ENCODE assay signal across 18 cellular contexts in the genomic region with DNA sequence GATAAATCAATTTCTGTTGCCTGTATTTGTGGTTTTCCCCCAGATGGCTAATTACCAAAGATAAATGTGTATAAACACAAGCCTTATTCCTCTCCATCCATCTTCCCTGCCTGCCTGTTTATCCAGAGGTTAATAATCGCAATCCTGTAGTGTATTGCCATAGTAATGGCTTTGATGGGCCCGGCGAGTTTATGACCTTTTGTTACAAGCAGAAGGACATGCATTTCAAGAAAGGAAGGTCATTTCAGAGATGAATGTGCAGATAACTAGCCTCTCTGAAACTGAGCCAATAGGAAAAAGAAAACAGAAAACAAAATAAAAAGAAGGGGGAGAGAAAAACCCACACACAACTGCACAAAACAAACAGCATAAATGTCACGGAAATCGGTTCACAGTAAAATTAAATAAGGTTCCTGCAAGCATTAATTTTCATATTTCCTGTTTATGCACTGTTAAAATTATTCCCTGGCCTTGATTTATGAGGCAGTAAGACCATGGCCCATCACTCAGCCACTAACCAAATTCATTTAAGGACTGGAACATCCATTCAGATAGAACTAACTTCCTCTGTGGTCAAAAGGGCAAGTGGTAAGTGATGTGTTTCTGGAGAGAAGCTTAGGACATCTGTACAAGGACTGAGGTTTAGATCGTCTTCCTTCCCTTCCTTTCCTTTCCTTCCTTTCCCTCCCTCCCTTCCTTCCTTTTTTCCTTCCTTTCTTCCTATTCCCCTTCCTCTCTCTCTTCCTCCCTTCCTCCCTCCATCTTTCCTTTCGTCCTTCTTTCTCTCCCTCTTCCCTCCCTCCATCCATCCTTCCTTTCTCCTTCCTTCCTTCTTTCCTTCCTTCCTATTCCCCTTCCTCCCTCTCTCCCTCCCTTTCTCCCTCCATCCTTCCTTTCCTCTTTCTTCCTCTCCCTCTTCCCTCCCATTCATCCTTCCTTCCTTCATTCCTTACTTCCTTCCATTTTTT.
A peak's percentile ranks its signal among the peaks of the same experiment; 100 is the strongest.
DNase-seq lines count a peak whose midpoint lies in the region; ATAC-seq, FAIRE-seq and TF ChIP-seq lines count a peak whose summit lies in the region.
"Had no signal": no experiment of that assay in that cellular context is flagged by ENCODE, and none has a peak within 500 bp of the region (broad histone marks: within the 10 kb centered on the region; RNA-seq: fewer than 3 reads in every experiment).

No MANE protein-coding gene starts in this region.

- ATAC-seq in A549 (no peak), GM21526 (IDR thresholded peaks at IDR 0.05; ENCODE audit: low FRiP score, unreplicated experiment) (no peak)
- no peak for ATAC-seq in natural killer cell treated with Interleukin-12 subunit alpha and Interleukin-12 subunit beta and Interleukin-15 and Interleukin-18, amount 100 ng/mL, for 72 hours
- ATAC-seq: GM23338 had no signal

- POLR2A ChIA-PET in A549 (lab: Yijun Ruan, JAX), result no interaction called here

- peaks cover 22% of the 10 kb centered on the region for H3K9me3 Mint-ChIP-seq in natural killer cell treated with Interleukin-12 subunit alpha and Interleukin-12 subunit beta and Interleukin-15 and Interleukin-18, amount 100 ng/mL, for 72 hours

- DNase-seq in A549 (ENCODE audit: low read depth in 1 of 2, low spot score in 1 of 2), result peak in 1 of 2 experiments; percentile 20
- DNase-seq in H7, result peak; percentile 4
- DNase-seq in NCI-H1930 (lab: John Stamatoyannopoulos, UW), result peak; percentile 67 to 73
- peak in 6 of 7 donors; percentile 31 to 68 (median 60) for DNase-seq in adrenal gland
- no peak for DNase-seq in NOMO-1 (lab: John Stamatoyannopoulos, UW; ENCODE audit: unreplicated experiment in 2 of 2)
- DNase-seq in natural killer cell treated with Interleukin-12 subunit alpha and Interleukin-12 subunit beta and Interleukin-15 and Interleukin-18, amount 100 ng/mL, for 72 hours (ENCODE audit: low spot score), result no peak
- no peak for DNase-seq in NCI-H1048 (lab: John Stamatoyannopoulos, UW)
- DNase-seq: AML-193; CD4-positive, CD25-positive, alpha-beta regulatory T cell; Kasumi-1; NCI-H187 treated with DMSO at 0.1 percent for 48 hours; NCI-H2227 treated with DMSO at 0.1 percent for 48 hours; NCI-H526; PC-9 had no signal

- peaks cover 7% of the 10 kb centered on the region for H3K27me3 ChIP-seq in H7 (ENCODE audit: control insufficient read depth, insufficient read depth, low read length)
- H3K27me3 ChIP-seq in adrenal gland, result no peaks in the 10 kb centered on the region

- TF ChIP-seq POLR2A in A549 (IDR thresholded peaks at IDR 0.05; ENCODE audit: low read length) (no peak), adrenal gland (IDR thresholded peaks at IDR 0.05) (no peak)

- H3K36me3 Mint-ChIP-seq in natural killer cell treated with Interleukin-12 subunit alpha and Interleukin-12 subunit beta and Interleukin-15 and Interleukin-18, amount 100 ng/mL, for 72 hours, result peaks cover 6% of the 10 kb centered on the region
- H3K36me3 Mint-ChIP-seq: CD4-positive, CD25-positive, alpha-beta regulatory T cell had no signal

- no peak overlapping the region for H3K4me3 Mint-ChIP-seq in natural killer cell treated with Interleukin-12 subunit alpha and Interleukin-12 subunit beta and Interleukin-15 and Interleukin-18, amount 100 ng/mL, for 72 hours
- H3K4me3 Mint-ChIP-seq: CD4-positive, CD25-positive, alpha-beta regulatory T cell; GM23338 had no signal

- H3K4me2 ChIP-seq in A549, result peak overlapping the region; percentile 27
- H3K4me2 ChIP-seq: GM23338, PC-9 had no signal

- no peak overlapping the region for H3K27ac Mint-ChIP-seq in natural killer cell treated with Interleukin-12 subunit alpha and Interleukin-12 subunit beta and Interleukin-15 and Interleukin-18, amount 100 ng/mL, for 72 hours
- H3K27ac Mint-ChIP-seq: CD4-positive, CD25-positive, alpha-beta regulatory T cell; GM23338 had no signal

- H3K27ac ChIP-seq in A549 (no peak overlapping the region), adrenal gland (peak overlapping the region in 1 of 5 donors; percentile 43)
- H3K27ac ChIP-seq: PC-9, SK-N-MC had no signal

- 35% methylated on average over 7 of the region's 7 CpGs for WGBS in A549 (ENCODE audit: missing lambda C conversion rate)
- WGBS in adrenal gland, 4 donors, result 17 to 21% (median 18%) methylated on average over 7 of the region's 7 CpGs

- no peak for TF ChIP-seq EP300 in A549 (IDR thresholded peaks at IDR 0.05)

- H3K4me3 ChIP-seq in A549, result no peak overlapping the region
- H3K4me3 ChIP-seq in H7 (ENCODE audit: insufficient read depth, low read depth, low read length), result no peak overlapping the region
- no peak overlapping the region for H3K4me3 ChIP-seq in adrenal gland
- H3K4me3 ChIP-seq: GM23338, PC-9, SK-N-MC had no signal

- H3K4me1 ChIP-seq in A549, result peaks cover 6% of the 10 kb centered on the region
- H3K4me1 ChIP-seq in adrenal gland (replicated peaks in 1 of 2), result peaks cover 5 to 11% of the 10 kb centered on the region in 2 donors

- CTCF ChIA-PET in A549 (lab: Yijun Ruan, JAX), result no interaction called here

- H3K36me3 ChIP-seq in H7 (replicated peaks; ENCODE audit: control insufficient read depth, insufficient read depth, low read length), result no peaks in the 10 kb centered on the region
- H3K36me3 ChIP-seq in adrenal gland (replicated peaks in 1 of 2), result no peaks in the 10 kb centered on the region

- H3K4me1 Mint-ChIP-seq in natural killer cell treated with Interleukin-12 subunit alpha and Interleukin-12 subunit beta and Interleukin-15 and Interleukin-18, amount 100 ng/mL, for 72 hours (ENCODE audit: low read depth in 2 of 2), result no peaks in the 10 kb centered on the region
- H3K4me1 Mint-ChIP-seq: CD4-positive, CD25-positive, alpha-beta regulatory T cell; GM23338 had no signal

- no peak for FAIRE-seq in A549 (lab: Jason Lieb, UNC)
- FAIRE-seq: D721Med had no signal

- intact Hi-C loops in adrenal gland (cut with DNase I), result no loop called here

- no peak for TF ChIP-seq RAD21 in A549 (conservative IDR thresholded peaks at IDR 0.05 in 1 of 2, IDR thresholded peaks at IDR 0.05 in 1 of 2)

- H3K27me3 Mint-ChIP-seq in natural killer cell treated with Interleukin-12 subunit alpha and Interleukin-12 subunit beta and Interleukin-15 and Interleukin-18, amount 100 ng/mL, for 72 hours, result no peaks in the 10 kb centered on the region
- H3K27me3 Mint-ChIP-seq: CD4-positive, CD25-positive, alpha-beta regulatory T cell had no signal

- H3K9me3 ChIP-seq in A549, result peaks cover 5% of the 10 kb centered on the region; the same call in 2 of the 3 replicates
- H3K9me3 ChIP-seq in adrenal gland (replicated peaks in 1 of 3), result no peaks in the 10 kb centered on the region

- TF ChIP-seq CTCF in A549 (IDR thresholded peaks at IDR 0.05) (no peak), adrenal gland (IDR thresholded peaks at IDR 0.05) (no peak)

TF ChIP-seq in A549, 52 proteins besides CTCF, POLR2A, EP300 and RAD21:
- no peak for TF ChIP-seq MAZ (IDR thresholded peaks at IDR 0.05; ENCODE audit: borderline replicate concordance, low read depth, low read length)
- peak; percentile 57; the same call in 1 of the 2 replicates for TF ChIP-seq GATA3 (IDR thresholded peaks at IDR 0.05; ENCODE audit: borderline replicate concordance)
- no peak for TF ChIP-seq EHMT2 (IDR thresholded peaks at IDR 0.05; ENCODE audit: low read depth)
TF ChIP-seq in A549: peak in this region for 1.

Comparison
In these comparisons a context has a peak if more than half of its experiments do, and no peak if none do; other contexts are left out.
1. DNase-seq: peak in H7 (single experiment), NCI-H1930 (2 of 2) and adrenal gland (6 of 7); none in NOMO-1 (0 of 2), natural killer cell treated with Interleukin-12 subunit alpha and Interleukin-12 subunit beta and Interleukin-15 and Interleukin-18, amount 100 ng/mL, for 72 hours (single experiment) and NCI-H1048 (single experiment).